ENCODE assay signal across 1 cellular context in the genomic region with DNA sequence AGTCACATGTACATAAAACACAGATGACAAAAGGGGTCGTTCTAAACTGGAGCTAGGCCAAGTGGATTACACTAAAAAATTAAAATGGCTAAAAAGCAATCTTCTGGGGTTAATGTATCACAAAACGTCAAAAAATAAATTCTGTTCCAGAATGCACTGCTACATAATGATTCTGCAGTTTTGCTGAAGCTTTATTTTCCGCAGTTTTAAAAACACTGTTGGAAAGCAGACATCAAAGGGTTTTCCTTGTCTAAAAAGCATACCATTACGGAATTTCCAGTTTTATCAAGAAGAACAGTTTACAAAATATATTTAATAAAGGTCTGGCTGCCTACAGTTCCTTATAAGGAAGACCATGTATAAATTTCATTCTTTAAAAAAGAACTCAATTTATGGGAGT.
TF ChIP-seq lines count a peak whose summit lies in the region.

No MANE protein-coding gene starts in this region.

TF ChIP-seq in WTC11, 78 proteins besides CTCF, POLR2A, EP300 and RAD21 (continued from another document):
- TF ChIP-seq, protein P1, sequence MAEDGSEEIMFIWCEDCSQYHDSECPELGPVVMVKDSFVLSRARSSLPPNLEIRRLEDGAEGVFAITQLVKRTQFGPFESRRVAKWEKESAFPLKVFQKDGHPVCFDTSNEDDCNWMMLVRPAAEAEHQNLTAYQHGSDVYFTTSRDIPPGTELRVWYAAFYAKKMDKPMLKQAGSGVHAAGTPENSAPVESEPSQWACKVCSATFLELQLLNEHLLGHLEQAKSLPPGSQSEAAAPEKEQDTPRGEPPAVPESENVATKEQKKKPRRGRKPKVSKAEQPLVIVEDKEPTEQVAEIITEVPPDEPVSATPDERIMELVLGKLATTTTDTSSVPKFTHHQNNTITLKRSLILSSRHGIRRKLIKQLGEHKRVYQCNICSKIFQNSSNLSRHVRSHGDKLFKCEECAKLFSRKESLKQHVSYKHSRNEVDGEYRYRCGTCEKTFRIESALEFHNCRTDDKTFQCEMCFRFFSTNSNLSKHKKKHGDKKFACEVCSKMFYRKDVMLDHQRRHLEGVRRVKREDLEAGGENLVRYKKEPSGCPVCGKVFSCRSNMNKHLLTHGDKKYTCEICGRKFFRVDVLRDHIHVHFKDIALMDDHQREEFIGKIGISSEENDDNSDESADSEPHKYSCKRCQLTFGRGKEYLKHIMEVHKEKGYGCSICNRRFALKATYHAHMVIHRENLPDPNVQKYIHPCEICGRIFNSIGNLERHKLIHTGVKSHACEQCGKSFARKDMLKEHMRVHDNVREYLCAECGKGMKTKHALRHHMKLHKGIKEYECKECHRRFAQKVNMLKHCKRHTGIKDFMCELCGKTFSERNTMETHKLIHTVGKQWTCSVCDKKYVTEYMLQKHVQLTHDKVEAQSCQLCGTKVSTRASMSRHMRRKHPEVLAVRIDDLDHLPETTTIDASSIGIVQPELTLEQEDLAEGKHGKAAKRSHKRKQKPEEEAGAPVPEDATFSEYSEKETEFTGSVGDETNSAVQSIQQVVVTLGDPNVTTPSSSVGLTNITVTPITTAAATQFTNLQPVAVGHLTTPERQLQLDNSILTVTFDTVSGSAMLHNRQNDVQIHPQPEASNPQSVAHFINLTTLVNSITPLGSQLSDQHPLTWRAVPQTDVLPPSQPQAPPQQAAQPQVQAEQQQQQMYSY (CRISPR knock-in tag; IDR thresholded peaks at IDR 0.05): no peak
- TF ChIP-seq GTF2I (CRISPR knock-in tag; conservative IDR thresholded peaks at IDR 0.05): no peak
- TF ChIP-seq, protein P2, sequence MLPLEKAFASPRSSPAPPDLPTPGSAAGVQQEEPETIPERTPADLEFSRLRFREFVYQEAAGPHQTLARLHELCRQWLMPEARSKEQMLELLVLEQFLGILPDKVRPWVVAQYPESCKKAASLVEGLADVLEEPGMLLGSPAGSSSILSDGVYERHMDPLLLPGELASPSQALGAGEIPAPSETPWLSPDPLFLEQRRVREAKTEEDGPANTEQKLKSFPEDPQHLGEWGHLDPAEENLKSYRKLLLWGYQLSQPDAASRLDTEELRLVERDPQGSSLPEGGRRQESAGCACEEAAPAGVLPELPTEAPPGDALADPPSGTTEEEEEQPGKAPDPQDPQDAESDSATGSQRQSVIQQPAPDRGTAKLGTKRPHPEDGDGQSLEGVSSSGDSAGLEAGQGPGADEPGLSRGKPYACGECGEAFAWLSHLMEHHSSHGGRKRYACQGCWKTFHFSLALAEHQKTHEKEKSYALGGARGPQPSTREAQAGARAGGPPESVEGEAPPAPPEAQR (CRISPR knock-in tag; IDR thresholded peaks at IDR 0.05): no peak
- TF ChIP-seq, protein P3, sequence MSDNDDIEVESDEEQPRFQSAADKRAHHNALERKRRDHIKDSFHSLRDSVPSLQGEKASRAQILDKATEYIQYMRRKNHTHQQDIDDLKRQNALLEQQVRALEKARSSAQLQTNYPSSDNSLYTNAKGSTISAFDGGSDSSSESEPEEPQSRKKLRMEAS (CRISPR knock-in tag; IDR thresholded peaks at IDR 0.05): no peak
- no peak for TF ChIP-seq FOXK1 (CRISPR knock-in tag; IDR thresholded peaks at IDR 0.05)
